Comparison of ENCODE assay signal across 8 cellular contexts in the genomic region with DNA sequence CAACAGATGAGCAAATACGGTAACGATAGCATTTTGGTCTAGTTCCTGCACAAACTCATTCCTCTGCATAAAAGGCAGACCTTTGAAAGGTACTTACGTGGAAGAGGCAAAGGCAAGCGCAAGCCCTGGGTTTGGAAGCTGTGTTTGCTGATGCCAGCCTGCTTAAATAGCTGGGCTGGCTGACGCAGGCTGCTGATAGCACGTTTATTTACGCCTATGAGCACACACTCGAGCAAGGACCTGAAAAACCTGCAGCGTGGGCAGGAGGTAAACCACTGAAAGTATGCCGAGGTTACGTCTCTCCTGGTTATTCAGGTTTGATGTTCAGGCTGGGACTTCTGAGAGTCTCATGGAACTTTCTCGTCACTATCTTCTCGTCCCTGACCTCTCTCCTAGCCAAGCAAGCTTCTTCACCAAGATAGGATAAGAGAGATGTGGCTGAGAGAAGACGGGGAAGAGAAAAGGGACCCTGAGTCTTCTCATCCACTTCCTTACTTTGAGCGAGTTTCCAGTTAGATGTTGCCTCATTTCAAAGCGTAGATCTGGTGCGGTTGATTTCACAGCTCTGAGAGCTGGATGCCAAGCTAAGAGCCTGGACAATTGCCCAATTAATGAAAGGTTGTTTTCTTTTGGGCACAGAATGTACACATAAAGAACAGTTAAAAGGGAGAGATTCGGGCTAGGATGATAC. TPM values are rescaled to one million over a fixed set of nuclear protein-coding genes. Genes with fewer than 3 reads are reported as not detected.
DNase-seq lines count a peak whose midpoint lies in the region; ATAC-seq, FAIRE-seq and TF ChIP-seq lines count a peak whose summit lies in the region.

A gene with protein sequence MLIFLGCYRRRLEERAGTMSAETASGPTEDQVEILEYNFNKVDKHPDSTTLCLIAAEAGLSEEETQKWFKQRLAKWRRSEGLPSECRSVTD (minus strand): TSS at position 139 of the 691 bp plus-strand sequence. CDS start 23,480 bp downstream, outside the sequence.

- ATAC-seq in GM21723 (IDR thresholded peaks at IDR 0.05; ENCODE audit: unreplicated experiment): peak; percentile 96
- ATAC-seq in HepG2: no peak
- ATAC-seq in stimulated activated effector memory CD8-positive, alpha-beta T cell treated with anti-CD3 and anti-CD28 coated beads, Interleukin-12 subunit alpha, Interleukin-12 subunit beta, amount 100 ng/mL, for 72 hours: peak; percentile 97
- no peak for ATAC-seq in GM19397 (IDR thresholded peaks at IDR 0.05; ENCODE audit: unreplicated experiment)

- H3K27me3 ChIP-seq in Peyer's patch: no peaks in the 10 kb centered on the region
- peaks cover 2 to 15% of the 10 kb centered on the region in 2 experiments; a peak in 3 of 5 replicates for H3K27me3 ChIP-seq in HepG2 (ENCODE audit: control insufficient read depth in 1 of 2, insufficient read depth in 2 of 2, low read length in 2 of 2)

- H3K9me3 ChIP-seq in Peyer's patch (no peaks in the 10 kb centered on the region), HepG2 (ENCODE audit: low read length) (no peaks in the 10 kb centered on the region)

- peaks cover 0 to 4% (median 0%) of the 10 kb centered on the region in 4 donors for H3K4me1 ChIP-seq in Peyer's patch
- no peaks in the 10 kb centered on the region for H3K4me1 ChIP-seq in HepG2 (ENCODE audit: insufficient read depth, low read length)

- DNase-seq in Peyer's patch: peak in 2 of 3 donors; percentile 50 to 62
- DNase-seq in activated naive CD8-positive, alpha-beta T cell treated with anti-CD3 and anti-CD28 coated beads, Interleukin-2, amount 50 U/mL, for 16 hours (ENCODE audit: low read depth, low spot score): peak; percentile 47
- DNase-seq in HepG2 (ENCODE audit: low spot score): no peak
- peak; percentile 29 to 71 for DNase-seq in stimulated activated effector memory CD8-positive, alpha-beta T cell treated with anti-CD3 and anti-CD28 coated beads, Interleukin-12 subunit alpha, Interleukin-12 subunit beta, amount 100 ng/mL, for 72 hours (ENCODE audit: low spot score in 2 of 2)
- DNase-seq in NK-92 (lab: John Stamatoyannopoulos, UW; ENCODE audit: unreplicated experiment): no peak

- BruUV-seq in HepG2 (replicated peaks; lab: Mats Ljungman, UMichigan): no TSS peak

- H3K4me1 Mint-ChIP-seq in stimulated activated effector memory CD8-positive, alpha-beta T cell treated with anti-CD3 and anti-CD28 coated beads, Interleukin-12 subunit alpha, Interleukin-12 subunit beta, amount 100 ng/mL, for 72 hours: peaks cover 20% of the 10 kb centered on the region

- no peak for TF ChIP-seq CTCF in C4-2B (conservative IDR thresholded peaks at IDR 0.05)
- TF ChIP-seq CTCF in Peyer's patch (IDR thresholded peaks at IDR 0.05): no peak
- no peak for TF ChIP-seq CTCF in HepG2 (CRISPR knock-in tag; IDR thresholded peaks at IDR 0.05)

- H3K9me3 Mint-ChIP-seq in stimulated activated effector memory CD8-positive, alpha-beta T cell treated with anti-CD3 and anti-CD28 coated beads, Interleukin-12 subunit alpha, Interleukin-12 subunit beta, amount 100 ng/mL, for 72 hours: no peaks in the 10 kb centered on the region

- TF ChIP-seq RAD21 in HepG2 (CRISPR knock-in tag; IDR thresholded peaks at IDR 0.05): no peak

- H3K36me3 Mint-ChIP-seq in stimulated activated effector memory CD8-positive, alpha-beta T cell treated with anti-CD3 and anti-CD28 coated beads, Interleukin-12 subunit alpha, Interleukin-12 subunit beta, amount 100 ng/mL, for 72 hours: no peaks in the 10 kb centered on the region

- no peak within 1 kb of the TSS for H3K4me2 ChIP-seq in HepG2 (ENCODE audit: low read depth, low read length)

- TF ChIP-seq POLR2A in Peyer's patch (IDR thresholded peaks at IDR 0.05): no peak
- no peak for TF ChIP-seq POLR2A in HepG2 (IDR thresholded peaks at IDR 0.05; ENCODE audit: insufficient read depth in 1 of 2, low read depth in 2 of 2, low read length in 2 of 2)

- POLR2A ChIA-PET in HepG2 (lab: Yijun Ruan, JAX): no interaction called here

- in situ Hi-C loops in HepG2 (cut with HindIII; ENCODE audit: extremely low pct_ligation_motif_present, low pct_unique_long_range_greater_than_20kb): no loop called here

- no peaks in the 10 kb centered on the region for H4K20me1 ChIP-seq in HepG2 (ENCODE audit: insufficient read depth, low read length)

- peak within 1 kb of the TSS; percentile 49 for H3K4me3 Mint-ChIP-seq in stimulated activated effector memory CD8-positive, alpha-beta T cell treated with anti-CD3 and anti-CD28 coated beads, Interleukin-12 subunit alpha, Interleukin-12 subunit beta, amount 100 ng/mL, for 72 hours

- no peak within 1 kb of the TSS for H3K27ac Mint-ChIP-seq in stimulated activated effector memory CD8-positive, alpha-beta T cell treated with anti-CD3 and anti-CD28 coated beads, Interleukin-12 subunit alpha, Interleukin-12 subunit beta, amount 100 ng/mL, for 72 hours

- H3K79me2 ChIP-seq in HepG2 (ENCODE audit: insufficient read depth, low read length): no peaks in the 10 kb centered on the region

- no peak within 1 kb of the TSS for H2AFZ ChIP-seq in HepG2 (ENCODE audit: low read length)

- no peak for TF ChIP-seq EP300 in HepG2 (IDR thresholded peaks at IDR 0.05; ENCODE audit: low read depth in 2 of 2, low read length in 2 of 2)
- no peak for TF ChIP-seq EP300 in HepG2 (CRISPR knock-in tag; IDR thresholded peaks at IDR 0.05; ENCODE audit: borderline replicate concordance)

- WGBS in HepG2 (ENCODE audit: low lambda C conversion rate): 5% methylated on average over 11 of the region's 18 CpGs

- H3K4me3 ChIP-seq in Peyer's patch: peak within 1 kb of the TSS in 1 of 4 donors; percentile 21
- H3K4me3 ChIP-seq in HepG2 (replicated peaks in 1 of 3; ENCODE audit: insufficient read depth in 1 of 3, low read depth in 2 of 3, low read length in 3 of 3): no peak within 1 kb of the TSS

- CTCF ChIA-PET in HepG2 (lab: Yijun Ruan, JAX; ENCODE audit: low intra/inter-chr PET ratio, low total read pairs): no interaction called here

- no peak within 1 kb of the TSS for H3K9ac ChIP-seq in HepG2 (ENCODE audit: insufficient read depth, low read depth, low read length)

- no peak for FAIRE-seq in HepG2 (lab: Jason Lieb, UNC)

- intact Hi-C loops in HepG2 (cut with micrococcal nuclease; ENCODE audit: unreplicated experiment): no loop called here

- H3K27ac ChIP-seq in C4-2B (peak within 1 kb of the TSS; percentile 58), Peyer's patch (no peak within 1 kb of the TSS), HepG2 (ENCODE audit: extremely low read length, insufficient read depth, low read length) (no peak within 1 kb of the TSS)

- H3K36me3 ChIP-seq in Peyer's patch (no peaks in the 10 kb centered on the region), HepG2 (replicated peaks in 1 of 2; ENCODE audit: control insufficient read depth in 1 of 2, insufficient read depth in 2 of 2, low read length in 2 of 2) (no peaks in the 10 kb centered on the region)

TF ChIP-seq in HepG2, 621 proteins besides CTCF, POLR2A, EP300 and RAD21:
- TF ChIP-seq, protein P1, sequence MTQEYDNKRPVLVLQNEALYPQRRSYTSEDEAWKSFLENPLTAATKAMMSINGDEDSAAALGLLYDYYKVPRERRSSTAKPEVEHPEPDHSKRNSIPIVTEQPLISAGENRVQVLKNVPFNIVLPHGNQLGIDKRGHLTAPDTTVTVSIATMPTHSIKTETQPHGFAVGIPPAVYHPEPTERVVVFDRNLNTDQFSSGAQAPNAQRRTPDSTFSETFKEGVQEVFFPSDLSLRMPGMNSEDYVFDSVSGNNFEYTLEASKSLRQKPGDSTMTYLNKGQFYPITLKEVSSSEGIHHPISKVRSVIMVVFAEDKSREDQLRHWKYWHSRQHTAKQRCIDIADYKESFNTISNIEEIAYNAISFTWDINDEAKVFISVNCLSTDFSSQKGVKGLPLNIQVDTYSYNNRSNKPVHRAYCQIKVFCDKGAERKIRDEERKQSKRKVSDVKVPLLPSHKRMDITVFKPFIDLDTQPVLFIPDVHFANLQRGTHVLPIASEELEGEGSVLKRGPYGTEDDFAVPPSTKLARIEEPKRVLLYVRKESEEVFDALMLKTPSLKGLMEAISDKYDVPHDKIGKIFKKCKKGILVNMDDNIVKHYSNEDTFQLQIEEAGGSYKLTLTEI (CRISPR knock-in tag; conservative IDR thresholded peaks at IDR 0.05): no peak
- peak; percentile 79; the same call in 1 of the 2 replicates for TF ChIP-seq GZF1 (CRISPR knock-in tag; IDR thresholded peaks at IDR 0.05)

RNA-seq across cellular contexts. Expression of the gene that starts here (rescaled TPM):
- 10 to 100 TPM in 1 of 4 donors, 1 to 10 TPM in 3; 2.7 to 14.4 (median 7.0) TPM for total RNA-seq in Peyer's patch
- total RNA-seq in HepG2 (2016; rRNA removed; fragmentation: Illumina TruSeq; extraction: Trizol): not detected in 2 replicates
- not detected in 2 replicates for total RNA-seq in HepG2 (2016; cell fraction: cytosol; rRNA removed; fragmentation: Illumina TruSeq; extraction: Trizol; ENCODE audit: low read depth)
- total RNA-seq in HepG2 (2016; cell fraction: insoluble cytoplasmic fraction; rRNA removed; fragmentation: Illumina TruSeq; extraction: Trizol): not detected in 2 replicates
- total RNA-seq in HepG2 (2016; cell fraction: membrane; rRNA removed; fragmentation: Illumina TruSeq; extraction: Trizol): not detected in 2 replicates
- total RNA-seq in HepG2 (2016; cell fraction: nucleus; rRNA removed; fragmentation: Illumina TruSeq; extraction: Trizol): not detected in 2 replicates
- polyA plus RNA-seq in HepG2 (2011; rRNA removed): not detected in 2 replicates
- polyA plus RNA-seq in HepG2 (2011; cell fraction: cytosol; rRNA removed): not detected in 2 replicates
- not detected in 2 replicates for polyA plus RNA-seq in HepG2 (2011; cell fraction: nucleus; rRNA removed)
- not detected in 2 replicates for polyA plus RNA-seq in HepG2 (2012)
- polyA plus RNA-seq in HepG2 (2016; cell fraction: cytosol; fragmentation: Illumina TruSeq; extraction: Trizol; ENCODE audit: low read depth): not detected in 2 replicates
- not detected in 2 replicates for polyA plus RNA-seq in HepG2 (2016; cell fraction: insoluble cytoplasmic fraction; fragmentation: Illumina TruSeq; extraction: Trizol; ENCODE audit: low read depth)
- polyA plus RNA-seq in HepG2 (2016; cell fraction: membrane; fragmentation: Illumina TruSeq; extraction: Trizol; ENCODE audit: low read depth): not detected in 2 replicates
- not detected in 2 replicates for polyA plus RNA-seq in HepG2 (2016; cell fraction: nucleus; fragmentation: Illumina TruSeq; extraction: Trizol; ENCODE audit: insufficient read depth, low read depth)
- polyA minus RNA-seq in HepG2 (2011; rRNA and poly(A)+ RNA removed; ENCODE audit: low replicate concordance): not detected in 2 replicates
- polyA minus RNA-seq in HepG2 (2011; cell fraction: cytosol; rRNA and poly(A)+ RNA removed): not detected in 2 replicates
- polyA minus RNA-seq in HepG2 (2011; cell fraction: nucleus; rRNA and poly(A)+ RNA removed): not detected in 2 replicates

Comparison
In these comparisons a context has a peak if more than half of its experiments do, and no peak if none do; other contexts are left out.
1. ATAC-seq: peak in GM21723 (single experiment) and stimulated activated effector memory CD8-positive, alpha-beta T cell treated with anti-CD3 and anti-CD28 coated beads, Interleukin-12 subunit alpha, Interleukin-12 subunit beta, amount 100 ng/mL, for 72 hours (single experiment); none in HepG2 (single experiment) and GM19397 (single experiment).
2. DNase-seq: peak in Peyer's patch (2 of 3), activated naive CD8-positive, alpha-beta T cell treated with anti-CD3 and anti-CD28 coated beads, Interleukin-2, amount 50 U/mL, for 16 hours (single experiment) and stimulated activated effector memory CD8-positive, alpha-beta T cell treated with anti-CD3 and anti-CD28 coated beads, Interleukin-12 subunit alpha, Interleukin-12 subunit beta, amount 100 ng/mL, for 72 hours (2 of 2); none in HepG2 (single experiment) and NK-92 (single experiment).